8 cellular contexts compared by ENCODE assay signal in genomic region chr14:35438910-35439713, GRCh38. TPM values are rescaled to one million over a fixed set of nuclear protein-coding genes. Genes with fewer than 3 reads are reported as not detected.
DNase-seq lines count a peak whose midpoint lies in the region; TF ChIP-seq lines count a peak whose summit lies in the region.

No MANE protein-coding gene starts in this region.

- POLR2A ChIA-PET in PC-9 (lab: Charles Lee; ENCODE audit: unreplicated experiment), result interaction anchor here (0.7 kb wide), 1 partner anchor 36 kb away, joined by 3 read pairs; no protein-coding TSS in a partner anchor

- H3F3A ChIP-seq in PC-9 (ENCODE audit: insufficient read depth, low read depth), result no peaks in the 10 kb centered on the region

- H3K9me3 ChIP-seq in PC-9 (ENCODE audit: insufficient read depth, low read depth), result no peaks in the 10 kb centered on the region
- H3K9me3 ChIP-seq in tibial nerve, result no peaks in the 10 kb centered on the region
- H3K9me3 ChIP-seq in testis, result no peaks in the 10 kb centered on the region

- peaks cover 5% of the 10 kb centered on the region for H3K4me1 Mint-ChIP-seq in activated naive CD4-positive, alpha-beta T cell treated with anti-CD3 and anti-CD28 coated beads, Interleukin-2, amount 10 ng/mL, durations not matched to agents 7 days and 5 days

- intact Hi-C loops in PC-9 (cut with micrococcal nuclease; ENCODE audit: unreplicated experiment), result no loop called here
- intact Hi-C loops in testis (cut with DNase I; ENCODE audit: low total_unique reads), result no loop called here

- H3K9me3 Mint-ChIP-seq in activated naive CD4-positive, alpha-beta T cell treated with anti-CD3 and anti-CD28 coated beads, Interleukin-2, amount 10 ng/mL, durations not matched to agents 7 days and 5 days, result no peaks in the 10 kb centered on the region

- no TSS peak for BruUV-seq in PC-9 (replicated peaks; lab: Mats Ljungman, UMichigan)

- H3K36me3 Mint-ChIP-seq in activated naive CD4-positive, alpha-beta T cell treated with anti-CD3 and anti-CD28 coated beads, Interleukin-2, amount 10 ng/mL, durations not matched to agents 7 days and 5 days, result no peaks in the 10 kb centered on the region

- no peaks in the 10 kb centered on the region for H3K27me3 ChIP-seq in PC-9 (ENCODE audit: insufficient read depth, low read depth)
- no peaks in the 10 kb centered on the region for H3K27me3 ChIP-seq in tibial nerve
- H3K27me3 ChIP-seq in testis, result no peaks in the 10 kb centered on the region

- H3K4me3 Mint-ChIP-seq in activated naive CD4-positive, alpha-beta T cell treated with anti-CD3 and anti-CD28 coated beads, Interleukin-2, amount 10 ng/mL, durations not matched to agents 7 days and 5 days, result no peak overlapping the region

- CTCF ChIA-PET in PC-9 (lab: Charles Lee), result interaction anchor here (0.6 to 0.8 kb wide), 3 partner anchors 21 to 1840 kb away, joined by 4 to 8 read pairs (median 6); no protein-coding TSS in a partner anchor
- CTCF ChIA-PET in activated naive CD4-positive, alpha-beta T cell treated with anti-CD3 and anti-CD28 coated beads, Interleukin-2, amount 10 ng/mL, durations not matched to agents 7 days and 5 days (lab: Charles Lee), result interaction anchor here (0.6 to 8.3 kb wide), 10 partner anchors 9 to 378 kb away, joined by 3 to 97 read pairs (median 3); no protein-coding TSS in a partner anchor

- H3K27ac Mint-ChIP-seq in activated naive CD4-positive, alpha-beta T cell treated with anti-CD3 and anti-CD28 coated beads, Interleukin-2, amount 10 ng/mL, durations not matched to agents 7 days and 5 days, result no peak overlapping the region

- H3K4me2 ChIP-seq in PC-9, result no peak overlapping the region

- no peak for TF ChIP-seq EP300 in tibial nerve (IDR thresholded peaks at IDR 0.05)

- TF ChIP-seq POLR2A in tibial nerve (IDR thresholded peaks at IDR 0.05) (no peak), testis (IDR thresholded peaks at IDR 0.05) (no peak)

- H4K20me1 ChIP-seq in PC-9 (ENCODE audit: insufficient read depth), result no peaks in the 10 kb centered on the region

- no peaks in the 10 kb centered on the region for H3K79me2 ChIP-seq in PC-9 (ENCODE audit: low read depth)

- no peaks in the 10 kb centered on the region for H3K27me3 Mint-ChIP-seq in activated naive CD4-positive, alpha-beta T cell treated with anti-CD3 and anti-CD28 coated beads, Interleukin-2, amount 10 ng/mL, durations not matched to agents 7 days and 5 days

- H3K27ac ChIP-seq in PC-9 (no peak overlapping the region), tibial nerve (no peak overlapping the region), testis (no peak overlapping the region)

- DNase-seq in Caki2 (ENCODE audit: low read depth), result peak; percentile 12
- no peak for DNase-seq in HFF-Myc (ENCODE audit: extremely low read depth, low read depth)
- no peak for DNase-seq in PC-9
- DNase-seq in iPS-NIHi11 (ENCODE audit: low spot score), result peak; percentile 45
- no peak for DNase-seq in middle frontal gyrus (ENCODE audit: extremely low spot score, low spot score)
- DNase-seq in tibial nerve (ENCODE audit: low spot score in 2 of 2), result no peak
- DNase-seq in testis, result no peak
- no peak for DNase-seq in activated naive CD4-positive, alpha-beta T cell treated with anti-CD3 and anti-CD28 coated beads, Interleukin-2, amount 10 ng/mL, durations not matched to agents 7 days and 5 days

- H3K4me1 ChIP-seq in PC-9 (replicated peaks; ENCODE audit: insufficient read depth) (no peaks in the 10 kb centered on the region), tibial nerve (no peaks in the 10 kb centered on the region), testis (no peaks in the 10 kb centered on the region)

- no peaks in the 10 kb centered on the region for H3K36me3 ChIP-seq in PC-9 (ENCODE audit: low read depth)
- no peaks in the 10 kb centered on the region for H3K36me3 ChIP-seq in tibial nerve
- H3K36me3 ChIP-seq in testis (ENCODE audit: low read depth, missing control alignments), result no peaks in the 10 kb centered on the region

- 64 to 71% methylated on average over 8 of the region's 8 CpGs for WGBS in tibial nerve, 2 donors
- WGBS in testis, 2 donors, result 68 to 72% methylated on average over 8 of the region's 8 CpGs

- H3K9me2 ChIP-seq in PC-9 (ENCODE audit: insufficient read depth), result no peaks in the 10 kb centered on the region

- peak; percentile 53 for TF ChIP-seq CTCF in HFF-Myc (IDR thresholded peaks at IDR 0.05; ENCODE audit: low read depth, low read length, missing control alignments)
- peak; percentile 61 for TF ChIP-seq CTCF in PC-9 (conservative IDR thresholded peaks at IDR 0.05)
- peak in 2 of 5 experiments; percentile 6 to 19 for TF ChIP-seq CTCF in tibial nerve (IDR thresholded peaks at IDR 0.05)
- TF ChIP-seq CTCF in testis (IDR thresholded peaks at IDR 0.05), result peak in 1 of 3 experiments; percentile 41

- in situ Hi-C loops in Caki2 (cut with HindIII; ENCODE audit: low pct_unique_long_range_greater_than_20kb, low sequenced_read_pairs), result no loop called here

- H3K4me3 ChIP-seq in HFF-Myc (replicated peaks; ENCODE audit: low read depth, low read length) (no peak overlapping the region), PC-9 (no peak overlapping the region), tibial nerve (no peak overlapping the region), testis (no peak overlapping the region)

- H2AFZ ChIP-seq in PC-9, result no peak overlapping the region

RNA-seq across cellular contexts. Expression of gene NFKBIA, which starts 34.6 kb away (rescaled TPM):
- 148 and 158 TPM in 2 replicates for total RNA-seq in Caki2 (2014; rRNA removed; shearing (Covaris generic); ENCODE audit: low replicate concordance)
- 30.2 and 34.8 TPM in 2 replicates for total RNA-seq in PC-9 (2021)
- total RNA-seq in tibial nerve, result 1,000 to 10,000 TPM in 1 of 4 donors, 100 to 1,000 TPM in 3; 631 to 1,165 (median 930) TPM
- 100 to 1,000 TPM; 154 to 171 TPM for total RNA-seq in testis
- polyA plus RNA-seq in testis (ENCODE audit: insufficient read depth, low read depth, low replicate concordance), result 64.7 TPM

Comparison
In these comparisons a context has a peak if more than half of its experiments do, and no peak if none do; other contexts are left out.
1. DNase-seq: peak in Caki2 (single experiment) and iPS-NIHi11 (single experiment); none in HFF-Myc (single experiment), PC-9 (0 of 2), middle frontal gyrus (single experiment), tibial nerve (0 of 2), testis (single experiment) and activated naive CD4-positive, alpha-beta T cell treated with anti-CD3 and anti-CD28 coated beads, Interleukin-2, amount 10 ng/mL, durations not matched to agents 7 days and 5 days (single experiment).